Comparison of ENCODE assay signal across 20 cellular contexts in genomic region chr7:28458732-28459131, GRCh38. TPM values are rescaled to one million over a fixed set of nuclear protein-coding genes. Genes with fewer than 3 reads are reported as not detected.
A peak's percentile ranks its signal among the peaks of the same experiment; 100 is the strongest.
DNase-seq lines count a peak whose midpoint lies in the region; ATAC-seq, FAIRE-seq and TF ChIP-seq lines count a peak whose summit lies in the region.
"Had no signal": no experiment of that assay in that cellular context is flagged by ENCODE, and none has a peak within 500 bp of the region (broad histone marks: within the 10 kb centered on the region; RNA-seq: fewer than 3 reads in every experiment).

No MANE protein-coding gene starts in this region.

- in situ Hi-C loops in SK-MEL-5 (cut with HindIII; ENCODE audit: low pct_unique_long_range_greater_than_20kb, low sequenced_read_pairs), result no loop called here

- H3K27ac Mint-ChIP-seq in activated T-helper 17 cell treated with anti-CD3 and anti-CD28 coated beads, Interleukin-2, amount 50 U/mL, for 72 hours, result no peak overlapping the region

- 50% methylated on average over 8 of the region's 8 CpGs for WGBS in A549 (ENCODE audit: missing lambda C conversion rate)

- H3K9me3 ChIP-seq in A549, result no peaks in the 10 kb centered on the region
- no peaks in the 10 kb centered on the region for H3K9me3 ChIP-seq in HEK293 (ENCODE audit: control insufficient read depth, insufficient read depth, low read depth, low read length)

- no peak for TF ChIP-seq POLR2A in A549 (IDR thresholded peaks at IDR 0.05; ENCODE audit: low read length)

- no peak overlapping the region for H3K4me3 Mint-ChIP-seq in activated T-helper 17 cell treated with anti-CD3 and anti-CD28 coated beads, Interleukin-2, amount 50 U/mL, for 72 hours

- no peaks in the 10 kb centered on the region for H3K36me3 ChIP-seq in HEK293 (ENCODE audit: control insufficient read depth in 2 of 2, insufficient read depth in 1 of 2, low read length in 2 of 2)

- CTCF ChIA-PET in A549 (lab: Yijun Ruan, JAX), result interaction anchor here (1.3 kb wide), 1 partner anchor 160 kb away, joined by 3 read pairs; no protein-coding TSS in a partner anchor
- CTCF ChIA-PET in HEK293 (lab: Yijun Ruan, JAX), result interaction anchor here (0.9 kb wide), 1 partner anchor 362 kb away, joined by 4 read pairs; no protein-coding TSS in a partner anchor

- H3K4me3 ChIP-seq in A549, result no peak overlapping the region
- H3K4me3 ChIP-seq in HEK293 (ENCODE audit: low read depth, low read length), result no peak overlapping the region
- H3K4me3 ChIP-seq: SK-N-MC had no signal

- no peaks in the 10 kb centered on the region for H3K9me3 Mint-ChIP-seq in activated T-helper 17 cell treated with anti-CD3 and anti-CD28 coated beads, Interleukin-2, amount 50 U/mL, for 72 hours

- no peaks in the 10 kb centered on the region for H3K36me3 Mint-ChIP-seq in activated T-helper 17 cell treated with anti-CD3 and anti-CD28 coated beads, Interleukin-2, amount 50 U/mL, for 72 hours (ENCODE audit: low read depth)

- FAIRE-seq in A549 (lab: Jason Lieb, UNC), result no peak
- FAIRE-seq: G401.6, GM12891 had no signal

- H3K4me1 ChIP-seq in A549 (no peaks in the 10 kb centered on the region), HEK293 (ENCODE audit: control insufficient read depth, insufficient read depth, low read length) (peaks cover 7% of the 10 kb centered on the region)

- intact Hi-C loops in left cardiac atrium (cut with DNase I), result no loop called here

- TF ChIP-seq EP300 in A549 (IDR thresholded peaks at IDR 0.05), result no peak

- peak in 1 of 2 experiments; percentile 4 for DNase-seq in A549 (ENCODE audit: low read depth in 1 of 2, low spot score in 1 of 2)
- DNase-seq in SK-MEL-5 (ENCODE audit: low read depth, low spot score), result peak; percentile 34
- peak; percentile 24 for DNase-seq in left cardiac atrium
- no peak for DNase-seq in DMS79 treated with DMSO at 0.1 percent for 48 hours (lab: John Stamatoyannopoulos, UW)
- no peak for DNase-seq in 8988T
- DNase-seq: activated gamma-delta T cell treated with Interleukin-2 at 50 U/mL for 16 hours; amygdala; central memory CD4-positive, alpha-beta T cell; COR-L47; effector CD8-positive, alpha-beta T cell; foreskin fibroblast; NCI-H1436 treated with DMSO at 0.1 percent for 48 hours; NCI-H446; T-helper 9 cell had no signal

- no peak overlapping the region for H3K27ac ChIP-seq in A549
- H3K27ac ChIP-seq in HEK293 (ENCODE audit: extremely low read depth, low read depth, low read length), result no peak overlapping the region
- H3K27ac ChIP-seq: SK-N-MC had no signal

- ATAC-seq in A549, result peak; percentile 34 to 52; a peak in 3 of 6 replicates
- ATAC-seq in left cardiac atrium, result peak in 1 of 2 donors; percentile 47
- no peak for ATAC-seq in activated T-helper 17 cell treated with anti-CD3 and anti-CD28 coated beads, Interleukin-2, amount 50 U/mL, for 72 hours (replicated peaks)
- no peak for ATAC-seq in esophagus mucosa

- no peak overlapping the region for H3K4me2 ChIP-seq in A549

- peaks cover 7% of the 10 kb centered on the region for H3K27me3 Mint-ChIP-seq in activated T-helper 17 cell treated with anti-CD3 and anti-CD28 coated beads, Interleukin-2, amount 50 U/mL, for 72 hours

- TF ChIP-seq RAD21 in A549 (conservative IDR thresholded peaks at IDR 0.05 in 1 of 2, IDR thresholded peaks at IDR 0.05 in 1 of 2), result no peak

- POLR2A ChIA-PET in A549 (lab: Yijun Ruan, JAX) (no interaction called here), HEK293 (lab: Yijun Ruan, JAX) (no interaction called here)

- no peaks in the 10 kb centered on the region for H3K4me1 Mint-ChIP-seq in activated T-helper 17 cell treated with anti-CD3 and anti-CD28 coated beads, Interleukin-2, amount 50 U/mL, for 72 hours

- TF ChIP-seq CTCF in A549 (IDR thresholded peaks at IDR 0.05) (no peak), HEK293 (tag by site-specific recombination; IDR thresholded peaks at IDR 0.05) (no peak)

TF ChIP-seq in A549, 52 proteins besides CTCF, POLR2A, EP300 and RAD21:
- TF ChIP-seq KDM1A (IDR thresholded peaks at IDR 0.05; ENCODE audit: low read depth), result no peak
- TF ChIP-seq ZFP36 (IDR thresholded peaks at IDR 0.05; ENCODE audit: borderline replicate concordance, partially characterized antibody), result no peak
- TF ChIP-seq NPAS2 (CRISPR knock-in tag; IDR thresholded peaks at IDR 0.05; ENCODE audit: borderline replicate concordance), result no peak
- no peak for TF ChIP-seq SMC3 (IDR thresholded peaks at IDR 0.05)
- TF ChIP-seq USF2 (IDR thresholded peaks at IDR 0.05), result no peak
- TF ChIP-seq JUN (IDR thresholded peaks at IDR 0.05), result no peak
- no peak for TF ChIP-seq BHLHE40 (IDR thresholded peaks at IDR 0.05; ENCODE audit: low read depth, low read length)
- no peak for TF ChIP-seq CBX8 (IDR thresholded peaks at IDR 0.05)

TF ChIP-seq in HEK293, 187 proteins besides CTCF, POLR2A, EP300 and RAD21:
- TF ChIP-seq TRIM28 (IDR thresholded peaks at IDR 0.05; ENCODE audit: borderline replicate concordance, low read length) (no peak), ZNF423 (tag by site-specific recombination; IDR thresholded peaks at IDR 0.05) (no peak), IKZF3 (tag by site-specific recombination; IDR thresholded peaks at IDR 0.05) (no peak), KLF1 (tag by site-specific recombination; IDR thresholded peaks at IDR 0.05) (peak; percentile 57), ZNF560 (tag by site-specific recombination; IDR thresholded peaks at IDR 0.05; ENCODE audit: borderline replicate concordance) (no peak)
- TF ChIP-seq, protein P1, sequence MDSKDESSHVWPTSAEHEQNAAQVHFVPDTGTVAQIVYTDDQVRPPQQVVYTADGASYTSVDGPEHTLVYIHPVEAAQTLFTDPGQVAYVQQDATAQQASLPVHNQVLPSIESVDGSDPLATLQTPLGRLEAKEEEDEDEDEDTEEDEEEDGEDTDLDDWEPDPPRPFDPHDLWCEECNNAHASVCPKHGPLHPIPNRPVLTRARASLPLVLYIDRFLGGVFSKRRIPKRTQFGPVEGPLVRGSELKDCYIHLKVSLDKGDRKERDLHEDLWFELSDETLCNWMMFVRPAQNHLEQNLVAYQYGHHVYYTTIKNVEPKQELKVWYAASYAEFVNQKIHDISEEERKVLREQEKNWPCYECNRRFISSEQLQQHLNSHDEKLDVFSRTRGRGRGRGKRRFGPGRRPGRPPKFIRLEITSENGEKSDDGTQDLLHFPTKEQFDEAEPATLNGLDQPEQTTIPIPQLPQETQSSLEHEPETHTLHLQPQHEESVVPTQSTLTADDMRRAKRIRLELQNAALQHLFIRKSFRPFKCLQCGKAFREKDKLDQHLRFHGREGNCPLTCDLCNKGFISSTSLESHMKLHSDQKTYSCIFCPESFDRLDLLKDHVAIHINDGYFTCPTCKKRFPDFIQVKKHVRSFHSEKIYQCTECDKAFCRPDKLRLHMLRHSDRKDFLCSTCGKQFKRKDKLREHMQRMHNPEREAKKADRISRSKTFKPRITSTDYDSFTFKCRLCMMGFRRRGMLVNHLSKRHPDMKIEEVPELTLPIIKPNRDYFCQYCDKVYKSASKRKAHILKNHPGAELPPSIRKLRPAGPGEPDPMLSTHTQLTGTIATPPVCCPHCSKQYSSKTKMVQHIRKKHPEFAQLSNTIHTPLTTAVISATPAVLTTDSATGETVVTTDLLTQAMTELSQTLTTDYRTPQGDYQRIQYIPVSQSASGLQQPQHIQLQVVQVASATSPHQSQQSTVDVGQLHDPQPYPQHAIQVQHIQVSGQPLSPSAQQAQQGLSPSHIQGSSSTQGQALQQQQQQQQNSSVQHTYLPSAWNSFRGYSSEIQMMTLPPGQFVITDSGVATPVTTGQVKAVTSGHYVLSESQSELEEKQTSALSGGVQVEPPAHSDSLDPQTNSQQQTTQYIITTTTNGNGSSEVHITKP (tag by site-specific recombination; IDR thresholded peaks at IDR 0.05), result 0 out of 2 replicates have a peak, but pooled peaks have one; percentile 13

RNA-seq across cellular contexts. Expression of gene CREB5, which starts 46.4 kb away (rescaled TPM):
- 1.5 TPM in 2 replicates for polyA plus RNA-seq in A549 (2011; rRNA removed)
- 0.81 and 1.0 TPM in 2 replicates for polyA plus RNA-seq in A549 (2012; cell fraction: cytosol; rRNA removed)
- polyA plus RNA-seq in A549 (2012; cell fraction: nucleus; rRNA removed), result 3.2 and 3.4 TPM in 2 replicates
- 0.61 to 0.88 TPM (median 0.69 TPM) in 3 replicates for polyA plus RNA-seq in A549 (2017; fragmentation: RNase III; extraction: RNeasy Plus Mini Kit Qiagen cat#74134 plus additional on column Dnase treatment)
- polyA minus RNA-seq in A549 (2011; rRNA and poly(A)+ RNA removed), result 3.5 and 4.6 TPM in 2 replicates
- total RNA-seq in SK-MEL-5 (2014; rRNA removed; shearing (Covaris generic)), result 13.4 and 19.4 TPM in 2 replicates
- 25.6 and 34.0 TPM in 2 replicates for polyA plus RNA-seq in SK-MEL-5 (2015; cell fraction: cytosol; rRNA removed)
- polyA plus RNA-seq in SK-MEL-5 (2015; cell fraction: nucleus; rRNA removed), result 52.0 and 62.3 TPM in 2 replicates
- 10 to 100 TPM in 1 of 2 donors, 1 to 10 TPM in 1; 7.7 to 11.6 TPM for total RNA-seq in left cardiac atrium
- under 1 TPM in 1 of 2 donors, not detected in 1; 0.02 TPM for total RNA-seq in activated T-helper 17 cell treated with anti-CD3 and anti-CD28 coated beads, Interleukin-2, amount 50 U/mL, for 72 hours
- total RNA-seq in esophagus mucosa, result 2.5 TPM

Comparison
In these comparisons a context has a peak if more than half of its experiments do, and no peak if none do; other contexts are left out.
1. ATAC-seq: peak in A549 (2 of 2); none in activated T-helper 17 cell treated with anti-CD3 and anti-CD28 coated beads, Interleukin-2, amount 50 U/mL, for 72 hours (single experiment) and esophagus mucosa (single experiment).
2. DNase-seq: peak in SK-MEL-5 (single experiment) and left cardiac atrium (single experiment); none in DMS79 treated with DMSO at 0.1 percent for 48 hours (single experiment) and 8988T (single experiment).